ENCODE assay signal across 11 cellular contexts in genomic region chr5:60248900-60249299, GRCh38.
A peak's percentile ranks its signal among the peaks of the same experiment; 100 is the strongest.
DNase-seq lines count a peak whose midpoint lies in the region; ATAC-seq and TF ChIP-seq lines count a peak whose summit lies in the region.
"Had no signal": no experiment of that assay in that cellular context is flagged by ENCODE, and none has a peak within 500 bp of the region (broad histone marks: within the 10 kb centered on the region; RNA-seq: fewer than 3 reads in every experiment).

No MANE protein-coding gene starts in this region.

- H4K20me1 ChIP-seq in DOHH2 (ENCODE audit: control insufficient read depth, insufficient read depth, low read depth, low read length) = no peaks in the 10 kb centered on the region

- DNase-seq in UCSD-AML1 (lab: John Stamatoyannopoulos, UW; ENCODE audit: unreplicated experiment) (peak; percentile 75), NCI-H446 (lab: John Stamatoyannopoulos, UW) (no peak), hippocampal formation (lab: John Stamatoyannopoulos, UW) (no peak), activated gamma-delta T cell (lab: John Stamatoyannopoulos, UW) (no peak)
- DNase-seq in activated naive CD4-positive, alpha-beta T cell treated with anti-CD3 and anti-CD28 coated beads, Interleukin-2, amount 10 ng/mL, durations not matched to agents 7 days and 5 days = no peak
- DNase-seq: activated CD4-positive, alpha-beta T cell treated with anti-CD3 and anti-CD28 coated beads, Interleukin-2, amount 10 ng/mL, durations not matched to agents 7 days and 5 days; CD4-positive, alpha-beta T cell; natural killer cell had no signal

- no peaks in the 10 kb centered on the region for H3K79me2 ChIP-seq in DOHH2 (ENCODE audit: control insufficient read depth, low read length)

- no peaks in the 10 kb centered on the region for H3K9me3 ChIP-seq in DOHH2 (ENCODE audit: control insufficient read depth, insufficient read depth, low read length)

- no peaks in the 10 kb centered on the region for H3K27me3 ChIP-seq in DOHH2 (ENCODE audit: control insufficient read depth, low read length)

- peak; percentile 96 for ATAC-seq in GM21360 (IDR thresholded peaks at IDR 0.05; ENCODE audit: unreplicated experiment)
- peak; percentile 96 for ATAC-seq in HG03280 (IDR thresholded peaks at IDR 0.05; ENCODE audit: unreplicated experiment)

- no peak overlapping the region for H3K27ac Mint-ChIP-seq in activated naive CD4-positive, alpha-beta T cell treated with anti-CD3 and anti-CD28 coated beads, Interleukin-2, amount 10 ng/mL, durations not matched to agents 7 days and 5 days
- H3K27ac Mint-ChIP-seq: activated CD4-positive, alpha-beta T cell treated with anti-CD3 and anti-CD28 coated beads, Interleukin-2, amount 10 ng/mL, durations not matched to agents 7 days and 5 days; CD4-positive, alpha-beta T cell; natural killer cell had no signal

- 0 out of 2 replicates have a peak overlapping the region, but pooled peaks have one; percentile 22 for H3K27ac ChIP-seq in DOHH2 (ENCODE audit: low read depth, low read length)

- no peaks in the 10 kb centered on the region for H3F3A ChIP-seq in DOHH2 (ENCODE audit: control insufficient read depth, insufficient read depth)

- no peaks in the 10 kb centered on the region for H3K27me3 Mint-ChIP-seq in activated naive CD4-positive, alpha-beta T cell treated with anti-CD3 and anti-CD28 coated beads, Interleukin-2, amount 10 ng/mL, durations not matched to agents 7 days and 5 days
- H3K27me3 Mint-ChIP-seq: activated CD4-positive, alpha-beta T cell treated with anti-CD3 and anti-CD28 coated beads, Interleukin-2, amount 10 ng/mL, durations not matched to agents 7 days and 5 days; CD4-positive, alpha-beta T cell had no signal

- no peaks in the 10 kb centered on the region for H3K4me1 Mint-ChIP-seq in activated naive CD4-positive, alpha-beta T cell treated with anti-CD3 and anti-CD28 coated beads, Interleukin-2, amount 10 ng/mL, durations not matched to agents 7 days and 5 days
- H3K4me1 Mint-ChIP-seq: activated CD4-positive, alpha-beta T cell treated with anti-CD3 and anti-CD28 coated beads, Interleukin-2, amount 10 ng/mL, durations not matched to agents 7 days and 5 days; natural killer cell had no signal

- no peak overlapping the region for H3K4me3 Mint-ChIP-seq in activated naive CD4-positive, alpha-beta T cell treated with anti-CD3 and anti-CD28 coated beads, Interleukin-2, amount 10 ng/mL, durations not matched to agents 7 days and 5 days
- H3K4me3 Mint-ChIP-seq: activated CD4-positive, alpha-beta T cell treated with anti-CD3 and anti-CD28 coated beads, Interleukin-2, amount 10 ng/mL, durations not matched to agents 7 days and 5 days; CD4-positive, alpha-beta T cell; natural killer cell had no signal

- H3K36me3 ChIP-seq in DOHH2 (ENCODE audit: control insufficient read depth, low read length) = no peaks in the 10 kb centered on the region

- TF ChIP-seq CTCF in DOHH2 (IDR thresholded peaks at IDR 0.05; ENCODE audit: low read depth, low read length, poor library complexity, severe bottlenecking) = no peak

- no peaks in the 10 kb centered on the region for H3K9me2 ChIP-seq in DOHH2 (replicated peaks; ENCODE audit: control insufficient read depth, low read length)

- CTCF ChIA-PET in activated naive CD4-positive, alpha-beta T cell treated with anti-CD3 and anti-CD28 coated beads, Interleukin-2, amount 10 ng/mL, durations not matched to agents 7 days and 5 days (lab: Charles Lee) = no interaction called here

- H3K4me3 ChIP-seq in DOHH2 (ENCODE audit: low read length) = peak overlapping the region; percentile 11

- H3K4me1 ChIP-seq in DOHH2 (ENCODE audit: control insufficient read depth, low read length) = peaks cover 19% of the 10 kb centered on the region

- H3K4me2 ChIP-seq in DOHH2 (ENCODE audit: low read length) = peak overlapping the region; percentile 48

- H3K36me3 Mint-ChIP-seq in activated naive CD4-positive, alpha-beta T cell treated with anti-CD3 and anti-CD28 coated beads, Interleukin-2, amount 10 ng/mL, durations not matched to agents 7 days and 5 days = no peaks in the 10 kb centered on the region
- H3K36me3 Mint-ChIP-seq: natural killer cell had no signal

- peaks cover 4% of the 10 kb centered on the region for H3K9me3 Mint-ChIP-seq in activated naive CD4-positive, alpha-beta T cell treated with anti-CD3 and anti-CD28 coated beads, Interleukin-2, amount 10 ng/mL, durations not matched to agents 7 days and 5 days
